8 cellular contexts compared by ENCODE assay signal in the genomic region with DNA sequence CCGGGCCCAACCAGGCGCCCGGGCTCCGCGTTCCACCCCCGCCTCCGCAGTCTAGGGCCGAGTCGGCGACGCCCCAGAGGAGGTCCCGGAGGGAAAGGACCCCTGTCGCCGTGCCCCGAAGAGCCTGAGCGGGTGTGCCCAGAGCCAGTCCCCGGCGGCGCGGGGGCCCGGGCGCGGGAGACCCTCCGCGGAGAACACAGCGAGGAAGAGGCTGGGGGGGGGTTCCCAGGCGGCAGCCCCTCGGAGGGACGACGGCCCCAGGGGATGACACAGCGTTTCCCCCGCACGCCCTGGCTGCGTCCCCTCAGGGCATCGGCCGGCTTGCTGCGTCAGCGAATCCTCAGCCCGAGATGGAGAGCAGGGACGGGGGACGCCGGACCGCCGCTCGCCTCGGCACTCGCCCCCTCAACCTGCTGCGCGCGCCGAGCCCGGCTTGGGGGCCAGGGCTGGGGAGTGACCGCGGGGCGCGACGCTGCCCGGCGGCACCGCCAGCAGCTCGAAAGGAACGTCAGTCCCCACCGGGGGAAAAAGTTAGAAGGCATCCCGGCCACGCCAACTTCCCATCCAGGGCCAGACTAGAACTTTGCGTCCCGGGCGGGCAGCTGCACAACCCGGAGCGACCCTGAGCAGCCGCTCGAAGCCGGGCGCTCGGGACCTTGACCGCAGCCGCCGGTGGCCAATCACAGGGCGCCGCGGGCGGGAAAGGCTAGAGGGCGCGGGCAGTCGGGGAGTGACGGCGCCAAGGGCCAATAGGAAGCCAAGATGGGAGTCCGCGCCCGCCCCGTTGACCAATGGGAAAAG. TPM values are rescaled to one million over a fixed set of nuclear protein-coding genes. Genes with fewer than 3 reads are reported as not detected.
DNase-seq lines count a peak whose midpoint lies in the region; FAIRE-seq and TF ChIP-seq lines count a peak whose summit lies in the region.

No MANE protein-coding gene starts in this region.

- H3K27me3 Mint-ChIP-seq in nephron (ENCODE audit: low read depth) = peaks cover 9% of the 10 kb centered on the region

- CTCF ChIA-PET in RWPE1 (lab: Yijun Ruan, JAX) = interaction anchor here (0.7 to 0.9 kb wide), 2 partner anchors 106 to 190 kb away, joined by 3 to 7 read pairs; no protein-coding TSS in a partner anchor

- DNase-seq in ELF-1 (ENCODE audit: low read depth, low spot score) (peak; percentile 99), H54 (ENCODE audit: insufficient read length, low spot score) (peak; percentile 95), LNCaP clone FGC (ENCODE audit: low read depth) (peak; percentile 61), RWPE1 (ENCODE audit: low spot score) (peak; percentile 99), fibroblast of the aortic adventitia (ENCODE audit: low read depth) (peak; percentile 95)
- peak; percentile 90 for DNase-seq in activated T-helper 9 cell treated with anti-CD3 and anti-CD28 coated beads, Interleukin-2, amount 50 U/mL, for 16 hours (ENCODE audit: low read depth)
- peak; percentile 93 for DNase-seq in stimulated activated naive CD4-positive, alpha-beta T cell treated with Interleukin-2 at 50 U/mL for 16 hours (lab: John Stamatoyannopoulos, UW)

- H3K27ac ChIP-seq in RWPE1 = peak overlapping the region; percentile 87

- H3K4me3 ChIP-seq in LNCaP clone FGC (ENCODE audit: low read depth, low read length) = peak overlapping the region; percentile 65
- peak overlapping the region; percentile 85 for H3K4me3 ChIP-seq in fibroblast of the aortic adventitia (ENCODE audit: low read depth, low read length)

- POLR2A ChIA-PET in RWPE1 (lab: Yijun Ruan, JAX; ENCODE audit: low non-redundant PET) = no interaction called here

- TF ChIP-seq CTCF in LNCaP clone FGC (IDR thresholded peaks at IDR 0.05; ENCODE audit: control insufficient read depth, extremely low read depth, insufficient read depth) (no peak), RWPE1 (conservative IDR thresholded peaks at IDR 0.05; ENCODE audit: low read depth) (no peak), fibroblast of the aortic adventitia (IDR thresholded peaks at IDR 0.05; ENCODE audit: insufficient read depth, low read length) (no peak), nephron (IDR thresholded peaks at IDR 0.05; ENCODE audit: unreplicated experiment in 3 of 3) (no peak)

- peak overlapping the region; percentile 84 to 93 (median 86) for H3K27ac Mint-ChIP-seq in nephron

- no peaks in the 10 kb centered on the region for H3K9me3 Mint-ChIP-seq in nephron

- TF ChIP-seq POLR2A in H54 (IDR thresholded peaks at IDR 0.05; ENCODE audit: low read depth, low read length) = peak; percentile 45; the same call in 1 of the 2 replicates

- H3K4me1 Mint-ChIP-seq in nephron = peaks cover 28% of the 10 kb centered on the region

- peaks cover 6% of the 10 kb centered on the region for H3K36me3 Mint-ChIP-seq in nephron (ENCODE audit: low read depth)

- H3K4me3 Mint-ChIP-seq in nephron = peak overlapping the region; percentile 84 to 91 (median 87)

- FAIRE-seq in H54 (lab: Jason Lieb, UNC) = no peak

RNA-seq across cellular contexts. Expression of gene SFXN5, which starts 0.7 kb away (rescaled TPM):
- 18.0 and 19.0 TPM in 2 replicates for total RNA-seq in fibroblast of the aortic adventitia (ENCODE audit: low replicate concordance)

RNA-seq across cellular contexts. Expression of gene RAB11FIP5, which starts 41.9 kb away (rescaled TPM):
- total RNA-seq in fibroblast of the aortic adventitia (ENCODE audit: low replicate concordance) = 16.4 and 48.5 TPM in 2 replicates

Comparison
In these comparisons a context has a peak if more than half of its experiments do, and no peak if none do; other contexts are left out.
1. Peak in every context shown above with its lines: DNase-seq, H3K4me3 ChIP-seq and H3K27ac ChIP-seq.